In genomic region chr4:152038238-152038637, GRCh38 we compare ENCODE assay signal across 24 cellular contexts.
A peak's percentile ranks its signal among the peaks of the same experiment; 100 is the strongest.
DNase-seq lines count a peak whose midpoint lies in the region; ATAC-seq, FAIRE-seq and TF ChIP-seq lines count a peak whose summit lies in the region.
"Had no signal": no experiment of that assay in that cellular context is flagged by ENCODE, and none has a peak within 500 bp of the region (broad histone marks: within the 10 kb centered on the region; RNA-seq: fewer than 3 reads in every experiment).

No MANE protein-coding gene starts in this region.

- peak; percentile 42 for TF ChIP-seq EP300 in suprapubic skin (IDR thresholded peaks at IDR 0.05)

- dilution Hi-C loops in IMR-90 (cut with HindIII; ENCODE audit: low sequenced_read_pairs, unreplicated experiment) = no loop called here

- no peak overlapping the region; the same call in 1 of the 2 replicates for H3K4me2 ChIP-seq in IMR-90 (ENCODE audit: low read depth, low read length)

- H3K27me3 ChIP-seq in IMR-90 (ENCODE audit: control insufficient read depth, insufficient read depth, low read length) (no peaks in the 10 kb centered on the region), suprapubic skin (no peaks in the 10 kb centered on the region), testis (no peaks in the 10 kb centered on the region)
- H3K27me3 ChIP-seq: vagina had no signal

- TF ChIP-seq RAD21 in IMR-90 (IDR thresholded peaks at IDR 0.05; ENCODE audit: low read length) = no peak

- in situ Hi-C loops in IMR-90 (cut with MboI; ENCODE audit: low sequenced_read_pairs) = no loop called here

- no peaks in the 10 kb centered on the region for H3K9me3 ChIP-seq in IMR-90 (ENCODE audit: control insufficient read depth, insufficient read depth, low read length)
- no peaks in the 10 kb centered on the region for H3K9me3 ChIP-seq in suprapubic skin
- no peaks in the 10 kb centered on the region for H3K9me3 ChIP-seq in testis
- H3K9me3 ChIP-seq: vagina had no signal

- no CpG with 5 or more reads among the region's 3 CpGs for WGBS in IMR-90 (ENCODE audit: extremely low coverage in 2 of 2, insufficient read length in 1 of 2), 2 experiments
- 75% methylated on average over 3 of the region's 3 CpGs for WGBS in suprapubic skin
- WGBS in testis, 2 donors = 65 to 69% methylated on average over 3 of the region's 3 CpGs

- no peaks in the 10 kb centered on the region for H3K79me1 ChIP-seq in IMR-90 (ENCODE audit: low read depth in 1 of 2, low read length in 2 of 2)

- H3K36me3 ChIP-seq in IMR-90 (ENCODE audit: control insufficient read depth, insufficient read depth, low read length) (no peaks in the 10 kb centered on the region), suprapubic skin (no peaks in the 10 kb centered on the region), testis (ENCODE audit: low read depth, missing control alignments) (no peaks in the 10 kb centered on the region)
- H3K36me3 ChIP-seq: vagina had no signal

- no peak overlapping the region for H3K4me3 ChIP-seq in IMR-90 (ENCODE audit: insufficient read depth, low read depth, low read length)
- no peak overlapping the region for H3K4me3 ChIP-seq in epithelial cell of esophagus (ENCODE audit: low read length)
- H3K4me3 ChIP-seq in suprapubic skin = no peak overlapping the region
- H3K4me3 ChIP-seq in testis = no peak overlapping the region
- H3K4me3 ChIP-seq: GM12878, K562, vagina had no signal

- peaks cover 8% of the 10 kb centered on the region for H3K9me1 ChIP-seq in IMR-90 (ENCODE audit: insufficient read depth, low read length)

- H2AFZ ChIP-seq in IMR-90 (replicated peaks; ENCODE audit: low read length, poor library complexity) = no peak overlapping the region

- FAIRE-seq in GM19239 (lab: Jason Lieb, UNC) = no peak
- FAIRE-seq: GM12878, K562 had no signal

- TF ChIP-seq CTCF in IMR-90 (conservative IDR thresholded peaks at IDR 0.05; ENCODE audit: low read depth, low read length) = no peak
- TF ChIP-seq CTCF in epithelial cell of esophagus (IDR thresholded peaks at IDR 0.05; ENCODE audit: insufficient read depth, low read depth, low read length, missing control alignments) = no peak
- TF ChIP-seq CTCF in suprapubic skin (IDR thresholded peaks at IDR 0.05) = no peak
- TF ChIP-seq CTCF in testis (IDR thresholded peaks at IDR 0.05) = no peak

- BruUV-seq in IMR-90 (replicated peaks; lab: Mats Ljungman, UMichigan) = no TSS peak

- H3K4me1 ChIP-seq in IMR-90 (ENCODE audit: control insufficient read depth, insufficient read depth, low read length) (peaks cover 12% of the 10 kb centered on the region; the same call in 1 of the 2 replicates), suprapubic skin (no peaks in the 10 kb centered on the region), testis (no peaks in the 10 kb centered on the region)
- H3K4me1 ChIP-seq: Caco-2, vagina had no signal

- no peak overlapping the region for H3K56ac ChIP-seq in IMR-90 (ENCODE audit: extremely low read depth, insufficient read depth, low read length)

- no peak overlapping the region for H3K9ac ChIP-seq in IMR-90 (ENCODE audit: low read depth, low read length)

- no peak overlapping the region for H3K23ac ChIP-seq in IMR-90 (ENCODE audit: low read depth, low read length)

- peak overlapping the region in 1 of 2 experiments; percentile 14; a peak in 1 of 4 replicates for H4K8ac ChIP-seq in IMR-90 (ENCODE audit: low read depth in 2 of 2, low read length in 2 of 2)

- 0 out of 3 replicates have a peak overlapping the region, but pooled peaks have one; percentile 8 for H2BK15ac ChIP-seq in IMR-90 (ENCODE audit: low read depth, low read length)

- H4K91ac ChIP-seq in IMR-90 (ENCODE audit: insufficient read depth, low read depth, low read length) = no peak overlapping the region

- 0 out of 2 replicates have a peak overlapping the region, but pooled peaks have one; percentile 5 for H3K14ac ChIP-seq in IMR-90 (replicated peaks; ENCODE audit: low read depth, low read length)

- peak; percentile 65 for ATAC-seq in IMR-90 (ENCODE audit: low read depth)
- ATAC-seq: activated naive CD4-positive, alpha-beta T cell treated with anti-CD3 and anti-CD28 coated beads, Interleukin-2, amount 50 U/mL, for 72 hours; activated T-cell treated with anti-CD3 and anti-CD28 coated beads, Interleukin-2, amount 50 U/mL, for 4 hours; GM12878; K562; stimulated activated naive CD8-positive, alpha-beta T cell treated with anti-CD3 and anti-CD28 coated beads, Interleukin-15, amount 100 ng/mL, for 72 hours; T-cell had no signal

- H4K20me1 ChIP-seq in IMR-90 (ENCODE audit: insufficient read depth, low read length) = no peaks in the 10 kb centered on the region

- TF ChIP-seq POLR2A in IMR-90 (IDR thresholded peaks at IDR 0.05; ENCODE audit: low read depth, low read length) (no peak), suprapubic skin (IDR thresholded peaks at IDR 0.05) (no peak), testis (IDR thresholded peaks at IDR 0.05) (no peak)

- intact Hi-C loops in IMR-90 (cut with micrococcal nuclease) = loop anchor here (2.0 to 10.0 kb wide), 4 partner anchors 65 to 317 kb away; no protein-coding TSS in a partner anchor
- intact Hi-C loops in testis (cut with DNase I; ENCODE audit: low total_unique reads) = no loop called here

- peak overlapping the region; percentile 54 for H3K4ac ChIP-seq in IMR-90 (ENCODE audit: low read depth, low read length)

- POLR2A ChIA-PET in IMR-90 (lab: Charles Lee; ENCODE audit: unreplicated experiment) = no interaction called here

- H4K5ac ChIP-seq in IMR-90 (ENCODE audit: low read depth, low read length) = peak overlapping the region; percentile 59; the same call in 1 of the 2 replicates

- H2BK5ac ChIP-seq in IMR-90 (ENCODE audit: low read depth, low read length, poor library complexity, severe bottlenecking) = peak overlapping the region; percentile 99

- peak overlapping the region; percentile 55; the same call in 1 of the 2 replicates for H3K18ac ChIP-seq in IMR-90 (ENCODE audit: low read depth, low read length)

- H3K27ac ChIP-seq in IMR-90 (ENCODE audit: insufficient read depth, low read length) (peak overlapping the region; percentile 26; the same call in 1 of the 2 replicates), suprapubic skin (no peak overlapping the region), testis (no peak overlapping the region)
- H3K27ac ChIP-seq: vagina had no signal

- H2AK9ac ChIP-seq in IMR-90 (replicated peaks; ENCODE audit: low read depth, low read length, poor library complexity) = no peak overlapping the region

- no peak overlapping the region; the same call in 1 of the 2 replicates for H2AK5ac ChIP-seq in IMR-90 (ENCODE audit: low read depth, low read length)

- CTCF ChIA-PET in IMR-90 (lab: Yijun Ruan, JAX) = interaction anchor here (1.1 kb wide), 1 partner anchor 9 kb away, joined by 3 read pairs; no protein-coding TSS in a partner anchor

- DNase-seq in IMR-90 (peak; percentile 90), epithelial cell of esophagus (ENCODE audit: low read depth) (peak; percentile 42), iris pigment epithelial cell (ENCODE audit: low read depth) (peak; percentile 62), suprapubic skin (ENCODE audit: low spot score in 2 of 2) (no peak), testis (no peak), DMS53 treated with DMSO at 0.1 percent for 48 hours (lab: John Stamatoyannopoulos, UW; ENCODE audit: unreplicated experiment) (no peak), GM19239 (ENCODE audit: insufficient read length, low spot score) (no peak)
- DNase-seq: activated CD4-positive, alpha-beta T cell treated with anti-CD3 and anti-CD28 coated beads, Interleukin-2, amount 50 U/mL, for 48 hours; activated T-cell treated with anti-CD3 and anti-CD28 coated beads, Interleukin-2, amount 50 U/mL, for 4 hours; Caco-2; caudate nucleus; effector CD8-positive, alpha-beta T cell; GDM1; MV-4-11; NCI-H2029 treated with DMSO at 0.1 percent for 48 hours; NCI-H524; nucleus accumbens; stimulated activated CD4-positive, alpha-beta T cell treated with anti-CD3 and anti-CD28 coated beads, Interleukin-2, amount 100 ng/mL, for 24 hours; stimulated activated naive CD8-positive, alpha-beta T cell treated with anti-CD3 and anti-CD28 coated beads, Interleukin-15, amount 100 ng/mL, for 72 hours; T-cell had no signal

- H2BK120ac ChIP-seq in IMR-90 (ENCODE audit: low read depth, low read length) = peak overlapping the region; percentile 60

- H2BK20ac ChIP-seq in IMR-90 (ENCODE audit: low read depth, low read length) = no peak overlapping the region

TF ChIP-seq in IMR-90, 13 proteins besides CTCF, POLR2A, EP300 and RAD21:
- TF ChIP-seq BHLHE40 (IDR thresholded peaks at IDR 0.05; ENCODE audit: low read depth, low read length) (peak; percentile 84), MXI1 (IDR thresholded peaks at IDR 0.05; ENCODE audit: borderline replicate concordance, low read depth, low read length) (no peak), RFX5 (IDR thresholded peaks at IDR 0.05; ENCODE audit: low read depth, low read length) (no peak), CEBPB (IDR thresholded peaks at IDR 0.05; ENCODE audit: low read depth, low read length) (peak; percentile 79), FOS (IDR thresholded peaks at IDR 0.05; ENCODE audit: low read depth, low read length) (peak; percentile 82), RCOR1 (IDR thresholded peaks at IDR 0.05; ENCODE audit: insufficient replicate concordance, low read length) (no peak), CHD1 (IDR thresholded peaks at IDR 0.05; ENCODE audit: low read depth, low read length) (no peak), USF2 (IDR thresholded peaks at IDR 0.05; ENCODE audit: low read depth, low read length) (no peak), SMC3 (IDR thresholded peaks at IDR 0.05; ENCODE audit: low read depth, low read length) (no peak), NFE2L2 (IDR thresholded peaks at IDR 0.05; ENCODE audit: low read depth, low read length) (no peak)

Comparison
In these comparisons a context has a peak if more than half of its experiments do, and no peak if none do; other contexts are left out.
1. DNase-seq: peak in IMR-90 (single experiment), epithelial cell of esophagus (single experiment) and iris pigment epithelial cell (single experiment); none in suprapubic skin (0 of 2), testis (single experiment), DMS53 treated with DMSO at 0.1 percent for 48 hours (single experiment) and GM19239 (single experiment).